In the genomic region with DNA sequence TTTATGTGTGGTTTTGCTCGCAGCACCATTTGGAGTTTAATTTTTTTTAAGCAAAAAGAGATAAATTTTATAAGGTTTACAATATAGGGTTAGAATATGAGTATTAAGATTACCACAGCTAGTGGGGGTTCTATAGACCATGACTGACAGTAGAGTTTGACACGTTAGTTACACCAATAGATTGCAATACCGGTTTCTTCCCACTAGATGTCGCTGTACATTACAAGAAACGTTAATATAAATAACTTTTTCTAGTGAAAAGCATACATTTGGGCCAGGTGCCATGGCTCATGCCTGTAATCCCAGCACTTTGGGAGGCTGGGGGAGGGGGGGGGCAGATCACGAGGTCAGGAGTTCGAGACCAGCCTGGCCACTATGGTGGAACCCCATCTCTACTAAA, we compare ENCODE assay signal across 9 cellular contexts.
DNase-seq lines count a peak whose midpoint lies in the region; ATAC-seq, FAIRE-seq and TF ChIP-seq lines count a peak whose summit lies in the region.
"Had no signal": no experiment of that assay in that cellular context is flagged by ENCODE, and none has a peak within 500 bp of the region (broad histone marks: within the 10 kb centered on the region; RNA-seq: fewer than 3 reads in every experiment).

No MANE protein-coding gene starts in this region.

- H3K4me1 Mint-ChIP-seq in T-helper 17 cell = no peaks in the 10 kb centered on the region

- CTCF ChIA-PET in SK-N-SH (lab: Yijun Ruan, JAX) = interaction anchor here (0.7 to 1.3 kb wide), 9 partner anchors 9 to 1025 kb away, joined by 3 to 7 read pairs (median 4); no protein-coding TSS in a partner anchor

- TF ChIP-seq EP300 in SK-N-SH (IDR thresholded peaks at IDR 0.05; ENCODE audit: borderline replicate concordance in 1 of 2, low read depth in 1 of 2, low read length in 1 of 2) = no peak

- H2AFZ ChIP-seq in SK-N-SH (ENCODE audit: low read depth) = no peak overlapping the region

- H3K27ac ChIP-seq in SK-N-SH (ENCODE audit: low read depth in 2 of 2, low read length in 1 of 2) = no peak overlapping the region
- H3K27ac ChIP-seq: epithelial cell of prostate had no signal

- DNase-seq in SK-N-SH (peak; percentile 11), LoVo (ENCODE audit: low spot score) (peak; percentile 1), bronchial epithelial cell (ENCODE audit: low read depth) (peak; percentile 7), renal cortical epithelial cell (ENCODE audit: low read depth) (peak; percentile 1), T-helper 17 cell (no peak), SKM-1 treated with dmso at 0.1 percent for 144 hours (lab: John Stamatoyannopoulos, UW; ENCODE audit: unreplicated experiment) (no peak)

- H3K4me2 ChIP-seq in SK-N-SH = no peak overlapping the region

- H3K9me3 ChIP-seq in SK-N-SH (no peaks in the 10 kb centered on the region), T-helper 17 cell (ENCODE audit: control insufficient read depth, low read length, poor library complexity, severe bottlenecking) (no peaks in the 10 kb centered on the region)

- ATAC-seq in SK-N-SH treated with all-trans-retinoic acid at 6 μM for 48 hours = no peak
- no peak for ATAC-seq in T-helper 17 cell
- no peak for ATAC-seq in HG02970 (IDR thresholded peaks at IDR 0.05; ENCODE audit: low FRiP score, unreplicated experiment)

- no peaks in the 10 kb centered on the region for H3K27me3 ChIP-seq in SK-N-SH (ENCODE audit: insufficient read depth)
- no peaks in the 10 kb centered on the region for H3K27me3 ChIP-seq in bronchial epithelial cell (ENCODE audit: control insufficient read depth, insufficient read depth, low read length)

- no peak overlapping the region for H3K27ac Mint-ChIP-seq in T-helper 17 cell

- no peaks in the 10 kb centered on the region for H3K27me3 Mint-ChIP-seq in T-helper 17 cell

- H4K20me1 ChIP-seq in SK-N-SH (ENCODE audit: insufficient read depth) = no peaks in the 10 kb centered on the region

- TF ChIP-seq RAD21 in SK-N-SH (IDR thresholded peaks at IDR 0.05; ENCODE audit: low read length) = peak; percentile 23; the same call in 1 of the 2 replicates

- FAIRE-seq in bronchial epithelial cell (lab: Jason Lieb, UNC) = no peak

- no peak overlapping the region for H3K4me3 Mint-ChIP-seq in T-helper 17 cell

- POLR2A ChIA-PET in SK-N-SH (lab: Yijun Ruan, JAX) = no interaction called here

- 5% methylated on average over 7 of the region's 7 CpGs for WGBS in SK-N-SH (ENCODE audit: low lambda C conversion rate)

- H3K36me3 Mint-ChIP-seq in T-helper 17 cell (ENCODE audit: low read depth) = no peaks in the 10 kb centered on the region

- no peak overlapping the region for H3K9ac ChIP-seq in SK-N-SH

- H3K4me3 ChIP-seq in SK-N-SH (ENCODE audit: low read depth in 2 of 2, low read length in 1 of 2) (no peak overlapping the region), bronchial epithelial cell (ENCODE audit: low read depth, low read length) (no peak overlapping the region)

- H3F3A ChIP-seq in SK-N-SH (replicated peaks; ENCODE audit: insufficient read depth) = no peaks in the 10 kb centered on the region

- no peaks in the 10 kb centered on the region for H3K4me1 ChIP-seq in SK-N-SH (ENCODE audit: control insufficient read depth in 1 of 2, insufficient read depth in 2 of 2, low read depth in 1 of 2, low read length in 1 of 2)

- no peaks in the 10 kb centered on the region for H3K36me3 ChIP-seq in SK-N-SH (replicated peaks in 1 of 2; ENCODE audit: control insufficient read depth in 1 of 2, insufficient read depth in 2 of 2, low read length in 1 of 2)
- H3K36me3 ChIP-seq in bronchial epithelial cell (ENCODE audit: control insufficient read depth, insufficient read depth, low read length) = no peaks in the 10 kb centered on the region

- no peaks in the 10 kb centered on the region for H3K9me2 ChIP-seq in SK-N-SH

- TF ChIP-seq CTCF in SK-N-SH (IDR thresholded peaks at IDR 0.05) (peak; percentile 74), bronchial epithelial cell (IDR thresholded peaks at IDR 0.05; ENCODE audit: insufficient read depth, low read length, severe bottlenecking) (peak; percentile 28)

- H3K79me2 ChIP-seq in SK-N-SH (ENCODE audit: insufficient read depth) = no peaks in the 10 kb centered on the region

TF ChIP-seq in SK-N-SH, 30 proteins besides CTCF, POLR2A, EP300 and RAD21 (continues in another document):
- TF ChIP-seq GABPA (IDR thresholded peaks at IDR 0.05; ENCODE audit: low read depth) (no peak), TCF12 (IDR thresholded peaks at IDR 0.05) (no peak), FOSL2 (IDR thresholded peaks at IDR 0.05; ENCODE audit: borderline replicate concordance, low read depth) (no peak)
- TF ChIP-seq, protein P1, sequence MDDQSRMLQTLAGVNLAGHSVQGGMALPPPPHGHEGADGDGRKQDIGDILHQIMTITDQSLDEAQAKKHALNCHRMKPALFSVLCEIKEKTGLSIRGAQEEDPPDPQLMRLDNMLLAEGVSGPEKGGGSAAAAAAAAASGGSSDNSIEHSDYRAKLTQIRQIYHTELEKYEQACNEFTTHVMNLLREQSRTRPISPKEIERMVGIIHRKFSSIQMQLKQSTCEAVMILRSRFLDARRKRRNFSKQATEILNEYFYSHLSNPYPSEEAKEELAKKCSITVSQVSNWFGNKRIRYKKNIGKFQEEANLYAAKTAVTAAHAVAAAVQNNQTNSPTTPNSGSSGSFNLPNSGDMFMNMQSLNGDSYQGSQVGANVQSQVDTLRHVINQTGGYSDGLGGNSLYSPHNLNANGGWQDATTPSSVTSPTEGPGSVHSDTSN (IDR thresholded peaks at IDR 0.05) = no peak
- TF ChIP-seq, protein P2, sequence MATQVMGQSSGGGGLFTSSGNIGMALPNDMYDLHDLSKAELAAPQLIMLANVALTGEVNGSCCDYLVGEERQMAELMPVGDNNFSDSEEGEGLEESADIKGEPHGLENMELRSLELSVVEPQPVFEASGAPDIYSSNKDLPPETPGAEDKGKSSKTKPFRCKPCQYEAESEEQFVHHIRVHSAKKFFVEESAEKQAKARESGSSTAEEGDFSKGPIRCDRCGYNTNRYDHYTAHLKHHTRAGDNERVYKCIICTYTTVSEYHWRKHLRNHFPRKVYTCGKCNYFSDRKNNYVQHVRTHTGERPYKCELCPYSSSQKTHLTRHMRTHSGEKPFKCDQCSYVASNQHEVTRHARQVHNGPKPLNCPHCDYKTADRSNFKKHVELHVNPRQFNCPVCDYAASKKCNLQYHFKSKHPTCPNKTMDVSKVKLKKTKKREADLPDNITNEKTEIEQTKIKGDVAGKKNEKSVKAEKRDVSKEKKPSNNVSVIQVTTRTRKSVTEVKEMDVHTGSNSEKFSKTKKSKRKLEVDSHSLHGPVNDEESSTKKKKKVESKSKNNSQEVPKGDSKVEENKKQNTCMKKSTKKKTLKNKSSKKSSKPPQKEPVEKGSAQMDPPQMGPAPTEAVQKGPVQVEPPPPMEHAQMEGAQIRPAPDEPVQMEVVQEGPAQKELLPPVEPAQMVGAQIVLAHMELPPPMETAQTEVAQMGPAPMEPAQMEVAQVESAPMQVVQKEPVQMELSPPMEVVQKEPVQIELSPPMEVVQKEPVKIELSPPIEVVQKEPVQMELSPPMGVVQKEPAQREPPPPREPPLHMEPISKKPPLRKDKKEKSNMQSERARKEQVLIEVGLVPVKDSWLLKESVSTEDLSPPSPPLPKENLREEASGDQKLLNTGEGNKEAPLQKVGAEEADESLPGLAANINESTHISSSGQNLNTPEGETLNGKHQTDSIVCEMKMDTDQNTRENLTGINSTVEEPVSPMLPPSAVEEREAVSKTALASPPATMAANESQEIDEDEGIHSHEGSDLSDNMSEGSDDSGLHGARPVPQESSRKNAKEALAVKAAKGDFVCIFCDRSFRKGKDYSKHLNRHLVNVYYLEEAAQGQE (IDR thresholded peaks at IDR 0.05; ENCODE audit: low read depth, low read length) = no peak

TF ChIP-seq in SK-N-SH treated with all-trans-retinoic acid at 6 μM for 48 hours, 23 proteins besides CTCF, POLR2A, EP300 and RAD21 (continues in another document):
- TF ChIP-seq GLIS3 (CRISPR knock-in tag; IDR thresholded peaks at IDR 0.05) (no peak), BACH2 (CRISPR knock-in tag; IDR thresholded peaks at IDR 0.05; ENCODE audit: borderline replicate concordance) (no peak), ISL1 (CRISPR knock-in tag; IDR thresholded peaks at IDR 0.05) (no peak), ESRRG (CRISPR knock-in tag; IDR thresholded peaks at IDR 0.05) (no peak), RARB (CRISPR knock-in tag; IDR thresholded peaks at IDR 0.05) (no peak), ZC3H10 (CRISPR knock-in tag; IDR thresholded peaks at IDR 0.05) (no peak)
- TF ChIP-seq, protein P3, sequence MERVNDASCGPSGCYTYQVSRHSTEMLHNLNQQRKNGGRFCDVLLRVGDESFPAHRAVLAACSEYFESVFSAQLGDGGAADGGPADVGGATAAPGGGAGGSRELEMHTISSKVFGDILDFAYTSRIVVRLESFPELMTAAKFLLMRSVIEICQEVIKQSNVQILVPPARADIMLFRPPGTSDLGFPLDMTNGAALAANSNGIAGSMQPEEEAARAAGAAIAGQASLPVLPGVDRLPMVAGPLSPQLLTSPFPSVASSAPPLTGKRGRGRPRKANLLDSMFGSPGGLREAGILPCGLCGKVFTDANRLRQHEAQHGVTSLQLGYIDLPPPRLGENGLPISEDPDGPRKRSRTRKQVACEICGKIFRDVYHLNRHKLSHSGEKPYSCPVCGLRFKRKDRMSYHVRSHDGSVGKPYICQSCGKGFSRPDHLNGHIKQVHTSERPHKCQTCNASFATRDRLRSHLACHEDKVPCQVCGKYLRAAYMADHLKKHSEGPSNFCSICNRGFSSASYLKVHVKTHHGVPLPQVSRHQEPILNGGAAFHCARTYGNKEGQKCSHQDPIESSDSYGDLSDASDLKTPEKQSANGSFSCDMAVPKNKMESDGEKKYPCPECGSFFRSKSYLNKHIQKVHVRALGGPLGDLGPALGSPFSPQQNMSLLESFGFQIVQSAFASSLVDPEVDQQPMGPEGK (CRISPR knock-in tag; IDR thresholded peaks at IDR 0.05; ENCODE audit: borderline replicate concordance) = no peak
- TF ChIP-seq, protein P4, sequence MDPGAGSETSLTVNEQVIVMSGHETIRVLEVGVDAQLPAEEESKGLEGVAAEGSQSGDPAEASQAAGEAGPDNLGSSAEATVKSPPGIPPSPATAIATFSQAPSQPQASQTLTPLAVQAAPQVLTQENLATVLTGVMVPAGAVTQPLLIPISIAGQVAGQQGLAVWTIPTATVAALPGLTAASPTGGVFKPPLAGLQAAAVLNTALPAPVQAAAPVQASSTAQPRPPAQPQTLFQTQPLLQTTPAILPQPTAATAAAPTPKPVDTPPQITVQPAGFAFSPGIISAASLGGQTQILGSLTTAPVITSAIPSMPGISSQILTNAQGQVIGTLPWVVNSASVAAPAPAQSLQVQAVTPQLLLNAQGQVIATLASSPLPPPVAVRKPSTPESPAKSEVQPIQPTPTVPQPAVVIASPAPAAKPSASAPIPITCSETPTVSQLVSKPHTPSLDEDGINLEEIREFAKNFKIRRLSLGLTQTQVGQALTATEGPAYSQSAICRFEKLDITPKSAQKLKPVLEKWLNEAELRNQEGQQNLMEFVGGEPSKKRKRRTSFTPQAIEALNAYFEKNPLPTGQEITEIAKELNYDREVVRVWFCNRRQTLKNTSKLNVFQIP (CRISPR knock-in tag; IDR thresholded peaks at IDR 0.05; ENCODE audit: borderline replicate concordance, low read depth) = no peak

Comparison
In these comparisons a context has a peak if more than half of its experiments do, and no peak if none do; other contexts are left out.
1. DNase-seq: peak in SK-N-SH (single experiment), LoVo (single experiment), bronchial epithelial cell (single experiment) and renal cortical epithelial cell (single experiment); none in T-helper 17 cell (0 of 3) and SKM-1 treated with dmso at 0.1 percent for 144 hours (single experiment).